ENCODE assay signal across 25 cellular contexts in the genomic region with DNA sequence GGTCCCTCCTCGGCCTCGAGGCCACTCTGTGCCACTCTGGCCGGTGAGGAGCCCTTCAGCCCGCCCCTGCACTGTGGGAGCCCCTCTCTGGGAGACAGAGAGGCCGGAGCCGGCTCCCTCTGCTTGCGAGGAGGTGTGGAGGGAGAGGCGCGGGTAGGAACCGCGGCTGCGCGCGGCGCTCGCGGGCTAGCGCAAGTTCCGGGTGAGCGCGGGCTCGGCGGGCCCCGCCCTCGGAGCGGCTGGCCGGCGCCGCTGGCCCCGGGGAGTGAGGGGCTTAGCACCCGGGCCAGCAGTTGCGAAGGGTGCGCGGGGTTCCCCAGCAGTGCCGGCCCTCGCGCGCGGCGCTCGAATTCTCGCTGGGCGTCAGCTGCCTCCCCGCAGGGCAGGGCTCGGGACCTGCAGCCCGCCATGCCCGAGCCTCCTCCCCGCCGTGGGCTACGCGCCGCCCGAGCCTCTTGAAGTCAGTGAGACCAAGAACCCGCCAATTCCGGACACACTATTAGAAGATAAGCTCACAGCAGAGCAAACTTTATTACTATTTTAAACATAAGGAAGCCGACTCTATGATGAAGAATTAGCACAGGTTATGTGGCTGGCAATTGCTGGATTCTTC.
"Had no signal": no experiment of that assay in that cellular context is flagged by ENCODE, and none has a peak within 500 bp of the region (broad histone marks: within the 10 kb centered on the region; RNA-seq: fewer than 3 reads in every experiment).

No MANE protein-coding gene starts in this region.

- FAIRE-seq: endothelial cell of umbilical vein, islet of Langerhans had no signal

- H3K36me3 Mint-ChIP-seq: stimulated activated effector memory CD8-positive, alpha-beta T cell treated with anti-CD3 and anti-CD28 coated beads, Interleukin-12 subunit alpha, Interleukin-12 subunit beta, amount 100 ng/mL, for 72 hours had no signal

- H3K36me3 ChIP-seq: colonic mucosa, esophagus muscularis mucosa, heart right ventricle, lower lobe of right lung, neutrophil, transverse colon, vagina had no signal

- H3K27ac Mint-ChIP-seq: dendritic cell treated with granulocyte-macrophage colony-stimulating factor and Interleukin-4, amounts not matched to agents 40 ng/mL and 50 ng/mL, for 4 days; naive thymus-derived CD8-positive, alpha-beta T cell; progenitor cell of endocrine pancreas; stimulated activated effector memory CD8-positive, alpha-beta T cell treated with anti-CD3 and anti-CD28 coated beads, Interleukin-12 subunit alpha, Interleukin-12 subunit beta, amount 100 ng/mL, for 72 hours had no signal

- H3K27me3 ChIP-seq: colonic mucosa, esophagus muscularis mucosa, heart right ventricle, neutrophil, transverse colon, vagina had no signal

- DNase-seq: colonic mucosa; effector CD8-positive, alpha-beta T cell; foreskin melanocyte; glutamatergic neuron; heart right ventricle; hippocampal formation; kidney glomerular epithelial cell; left ventricle myocardium superior; lower lobe of right lung; stimulated activated CD4-positive, alpha-beta T cell treated with anti-CD3 and anti-CD28 coated beads, Interleukin-2, amount 100 ng/mL, for 24 hours; stimulated activated CD4-positive, alpha-beta T cell treated with anti-CD3 and anti-CD28 coated beads, Interleukin-4, amount 100 ng/mL, for 24 hours; stimulated activated naive CD4-positive, alpha-beta T cell treated with Interleukin-2 at 50 U/mL for 16 hours; transverse colon had no signal

- H3K27ac ChIP-seq: colonic mucosa, esophagus muscularis mucosa, heart right ventricle, lower lobe of right lung, neutrophil, parathyroid adenoma, transverse colon, vagina had no signal

- H3K4me1 Mint-ChIP-seq: naive thymus-derived CD8-positive, alpha-beta T cell; neural crest cell; stimulated activated effector memory CD8-positive, alpha-beta T cell treated with anti-CD3 and anti-CD28 coated beads, Interleukin-12 subunit alpha, Interleukin-12 subunit beta, amount 100 ng/mL, for 72 hours had no signal

- H3K27me3 Mint-ChIP-seq: dendritic cell treated with granulocyte-macrophage colony-stimulating factor and Interleukin-4, amounts not matched to agents 40 ng/mL and 50 ng/mL, for 4 days; progenitor cell of endocrine pancreas had no signal

- H3K4me1 ChIP-seq: colonic mucosa, esophagus muscularis mucosa, heart right ventricle, lower lobe of right lung, parathyroid adenoma, transverse colon, vagina had no signal

- H3K4me3 Mint-ChIP-seq: dendritic cell treated with granulocyte-macrophage colony-stimulating factor and Interleukin-4, amounts not matched to agents 40 ng/mL and 50 ng/mL, for 4 days; naive thymus-derived CD8-positive, alpha-beta T cell; neural crest cell; stimulated activated effector memory CD8-positive, alpha-beta T cell treated with anti-CD3 and anti-CD28 coated beads, Interleukin-12 subunit alpha, Interleukin-12 subunit beta, amount 100 ng/mL, for 72 hours had no signal

- H3K9ac ChIP-seq: parathyroid adenoma had no signal

- H3K4me3 ChIP-seq: colonic mucosa, esophagus muscularis mucosa, heart right ventricle, lower lobe of right lung, smooth muscle cell, transverse colon, vagina had no signal

- H3K9me3 ChIP-seq: colonic mucosa, lower lobe of right lung, neutrophil, transverse colon, vagina had no signal
